ENCODE assay signal across 18 cellular contexts in genomic region chr6:27776504-27776903, GRCh38.
"Had no signal": no experiment of that assay in that cellular context is flagged by ENCODE, and none has a peak within 500 bp of the region (broad histone marks: within the 10 kb centered on the region; RNA-seq: fewer than 3 reads in every experiment).

No MANE protein-coding gene starts in this region.

- H3K27me3 ChIP-seq: upper lobe of right lung had no signal

- H3K9me3 ChIP-seq: gastroesophageal sphincter, lower lobe of right lung, upper lobe of right lung had no signal

- ATAC-seq: activated T-helper 17 cell treated with anti-CD3 and anti-CD28 coated beads, Interleukin-2, amount 50 U/mL, for 72 hours; effector memory CD8-positive, alpha-beta T cell; gastroesophageal sphincter; naive thymus-derived CD4-positive, alpha-beta T cell; stimulated activated naive CD8-positive, alpha-beta T cell treated with anti-CD3 and anti-CD28 coated beads, Interleukin-15, Interleukin-2, amounts not matched to agents 100 U/mL and 50 U/mL, for 24 hours; T-cell had no signal

- DNase-seq: activated naive CD4-positive, alpha-beta T cell; activated naive CD8-positive, alpha-beta T cell treated with anti-CD3 and anti-CD28 coated beads for 36 hours; activated T-cell treated with anti-CD3 and anti-CD28 coated beads, Interleukin-2, amount 50 U/mL, for 24 hours; central memory CD4-positive, alpha-beta T cell; dorsolateral prefrontal cortex; effector memory CD8-positive, alpha-beta T cell; lower lobe of right lung; naive thymus-derived CD4-positive, alpha-beta T cell; stimulated activated CD4-positive, alpha-beta T cell treated with anti-CD3 and anti-CD28 coated beads, Interleukin-4, amount 100 ng/mL, for 24 hours; stimulated activated naive CD8-positive, alpha-beta T cell treated with anti-CD3 and anti-CD28 coated beads, Interleukin-15, Interleukin-2, amounts not matched to agents 100 U/mL and 50 U/mL, for 24 hours; T-cell; upper lobe of right lung; WERI-Rb-1 had no signal

- FAIRE-seq: astrocyte, keratinocyte, TTC549 had no signal

- H3K4me3 ChIP-seq: dorsolateral prefrontal cortex, gastroesophageal sphincter, lower lobe of right lung, upper lobe of right lung had no signal

- H3K36me3 ChIP-seq: gastroesophageal sphincter, lower lobe of right lung, upper lobe of right lung, WERI-Rb-1 had no signal

- H3K27ac ChIP-seq: dorsolateral prefrontal cortex, gastroesophageal sphincter, lower lobe of right lung, upper lobe of right lung, WERI-Rb-1 had no signal
